Comparison of ENCODE assay signal across 8 cellular contexts in the genomic region with DNA sequence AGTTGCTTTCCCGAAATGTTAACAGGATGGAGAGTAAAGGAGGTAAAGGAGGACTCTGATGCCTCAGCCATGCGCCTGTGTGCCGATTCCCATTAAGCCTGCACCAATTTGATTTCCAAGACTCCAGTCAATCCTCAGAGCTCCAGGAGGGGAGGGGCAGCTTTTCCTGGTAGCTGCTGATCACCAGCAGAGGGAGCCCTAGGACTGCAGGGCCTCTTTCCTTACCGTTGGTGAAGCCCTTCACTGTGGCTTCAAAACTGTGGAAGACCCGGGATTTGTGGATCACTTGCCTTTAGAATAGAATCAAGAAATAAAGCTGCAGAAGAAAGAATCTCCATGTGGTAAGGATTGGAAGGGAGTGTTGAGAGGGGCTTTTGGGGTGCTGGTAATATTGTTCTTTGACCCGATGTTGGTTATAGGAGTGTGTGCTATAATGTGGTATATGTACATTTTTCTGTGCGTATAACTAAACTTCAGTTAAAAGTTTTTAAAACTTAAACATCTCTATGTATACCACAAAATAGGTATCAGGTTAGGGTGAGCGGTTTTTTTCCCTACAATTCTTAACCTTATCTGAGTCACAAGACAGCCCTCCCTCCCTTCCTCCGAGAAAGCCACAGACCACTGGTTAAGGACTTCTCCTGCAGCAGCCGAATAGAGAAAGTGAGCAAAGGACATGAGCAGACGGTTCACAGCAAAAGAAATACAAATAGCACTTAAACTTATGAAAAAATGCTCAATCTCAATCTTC. TPM values are rescaled to one million over a fixed set of nuclear protein-coding genes. Genes with fewer than 3 reads are reported as not detected.
DNase-seq lines count a peak whose midpoint lies in the region; ATAC-seq lines count a peak whose summit lies in the region.

No MANE protein-coding gene starts in this region.

- ATAC-seq in HG03469 (IDR thresholded peaks at IDR 0.05; ENCODE audit: unreplicated experiment) = no peak

- no peaks in the 10 kb centered on the region for H3K9me3 Mint-ChIP-seq in activated naive CD4-positive, alpha-beta T cell treated with anti-CD3 and anti-CD28 coated beads, Interleukin-2, amount 10 ng/mL, durations not matched to agents 7 days and 5 days

- H3K27me3 Mint-ChIP-seq in activated naive CD4-positive, alpha-beta T cell treated with anti-CD3 and anti-CD28 coated beads, Interleukin-2, amount 10 ng/mL, durations not matched to agents 7 days and 5 days = no peaks in the 10 kb centered on the region

- peak overlapping the region; percentile 72 for H3K4me3 Mint-ChIP-seq in activated naive CD4-positive, alpha-beta T cell treated with anti-CD3 and anti-CD28 coated beads, Interleukin-2, amount 10 ng/mL, durations not matched to agents 7 days and 5 days

- H3K27ac Mint-ChIP-seq in activated naive CD4-positive, alpha-beta T cell treated with anti-CD3 and anti-CD28 coated beads, Interleukin-2, amount 10 ng/mL, durations not matched to agents 7 days and 5 days = peak overlapping the region; percentile 89

- DNase-seq in DMS53 treated with DMSO at 0.1 percent for 48 hours (lab: John Stamatoyannopoulos, UW; ENCODE audit: unreplicated experiment) (peak; percentile 87), LoVo (ENCODE audit: low spot score) (peak; percentile 78), SK-N-DZ (ENCODE audit: low spot score) (peak; percentile 82), head of caudate nucleus (peak in 41 of 42 donors; percentile 29 to 88 (median 72)), posterior cingulate gyrus (peak in 8 of 10 donors; percentile 59 to 95 (median 68)), OCI-M2 (lab: John Stamatoyannopoulos, UW; ENCODE audit: unreplicated experiment) (no peak)
- peak; percentile 82 for DNase-seq in activated naive CD4-positive, alpha-beta T cell treated with anti-CD3 and anti-CD28 coated beads, Interleukin-2, amount 10 ng/mL, durations not matched to agents 7 days and 5 days

- intact Hi-C loops in head of caudate nucleus (cut with DNase I) = loop anchor here (10.0 kb wide), 1 partner anchor 387 kb away; no protein-coding TSS in a partner anchor
- intact Hi-C loops in posterior cingulate gyrus (cut with DNase I) = loop anchor here (5.0 to 10.0 kb wide), 3 partner anchors 170 to 397 kb away; no protein-coding TSS in a partner anchor

- H3K4me1 Mint-ChIP-seq in activated naive CD4-positive, alpha-beta T cell treated with anti-CD3 and anti-CD28 coated beads, Interleukin-2, amount 10 ng/mL, durations not matched to agents 7 days and 5 days = peaks cover 58% of the 10 kb centered on the region

- CTCF ChIA-PET in activated naive CD4-positive, alpha-beta T cell treated with anti-CD3 and anti-CD28 coated beads, Interleukin-2, amount 10 ng/mL, durations not matched to agents 7 days and 5 days (lab: Charles Lee) = interaction anchor here (0.6 to 9.1 kb wide), 37 partner anchors 9 to 760 kb away, joined by 3 to 351 read pairs (median 5); partner anchors contain the start of genes FITM2 and SRSF6

- peaks cover 5% of the 10 kb centered on the region for H3K36me3 Mint-ChIP-seq in activated naive CD4-positive, alpha-beta T cell treated with anti-CD3 and anti-CD28 coated beads, Interleukin-2, amount 10 ng/mL, durations not matched to agents 7 days and 5 days

RNA-seq across cellular contexts. Expression of gene OSER1, which starts 6.9 kb away (rescaled TPM):
- polyA plus RNA-seq in SK-N-DZ (2014; cell fraction: cytosol; rRNA removed) = 62.0 and 63.2 TPM in 2 replicates
- 39.5 and 50.5 TPM in 2 replicates for polyA plus RNA-seq in SK-N-DZ (2014; cell fraction: nucleus; rRNA removed)

RNA-seq across cellular contexts. Expression of gene GDAP1L1, which starts 29.6 kb away (rescaled TPM):
- 64.2 and 75.6 TPM in 2 replicates for polyA plus RNA-seq in SK-N-DZ (2014; cell fraction: cytosol; rRNA removed)
- polyA plus RNA-seq in SK-N-DZ (2014; cell fraction: nucleus; rRNA removed) = 40.6 and 56.0 TPM in 2 replicates

RNA-seq across cellular contexts. Expression of gene JPH2, which starts 30.5 kb away (rescaled TPM):
- not detected in 2 replicates for polyA plus RNA-seq in SK-N-DZ (2014; cell fraction: cytosol; rRNA removed)
- not detected in 2 replicates for polyA plus RNA-seq in SK-N-DZ (2014; cell fraction: nucleus; rRNA removed)
